8 cellular contexts compared by ENCODE assay signal in the genomic region with DNA sequence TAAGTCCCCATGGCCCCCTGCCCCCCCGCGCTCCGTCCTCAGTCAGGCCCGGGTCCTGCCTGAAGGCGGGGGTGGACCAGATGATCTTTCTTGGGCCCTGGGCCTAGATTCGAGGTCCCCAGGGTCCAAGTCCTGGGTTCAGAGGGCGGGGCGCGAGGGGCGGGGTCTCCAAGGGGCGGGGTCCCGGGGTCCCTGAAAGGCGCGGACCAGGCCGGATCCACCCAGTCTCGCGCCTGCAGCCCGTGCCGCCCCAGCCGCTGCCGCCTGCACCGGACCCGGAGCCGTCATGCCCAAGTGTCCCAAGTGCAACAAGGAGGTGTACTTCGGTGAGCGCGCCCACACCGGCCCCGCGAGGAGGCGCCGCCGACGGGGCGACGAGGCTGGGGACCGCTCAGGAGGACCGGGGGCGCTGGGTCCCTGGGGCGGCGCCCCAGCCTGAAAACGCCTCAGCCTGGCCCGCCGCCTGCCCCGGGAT. TPM values are rescaled to one million over a fixed set of nuclear protein-coding genes. Genes with fewer than 3 reads are reported as not detected.
A peak's percentile ranks its signal among the peaks of the same experiment; 100 is the strongest.
DNase-seq lines count a peak whose midpoint lies in the region; TF ChIP-seq lines count a peak whose summit lies in the region.

No MANE protein-coding gene starts in this region.

- no peaks in the 10 kb centered on the region; the same call in 1 of the 2 replicates for H4K20me1 ChIP-seq in OCI-LY7 (ENCODE audit: insufficient read depth, low read length)

- H3K4me3 ChIP-seq in OCI-LY7 (ENCODE audit: low read depth, low read length, poor library complexity, severe bottlenecking) (peak overlapping the region; percentile 35), duodenal mucosa (ENCODE audit: low read depth in 1 of 2, low read length in 2 of 2) (peak overlapping the region; percentile 65 to 78)

- H3K9me3 ChIP-seq in ES-I3 (ENCODE audit: control insufficient read depth, insufficient read depth, low read length) (no peaks in the 10 kb centered on the region), OCI-LY7 (ENCODE audit: low read length) (no peaks in the 10 kb centered on the region), duodenal mucosa (ENCODE audit: control insufficient read depth in 1 of 2, low read length in 2 of 2) (no peaks in the 10 kb centered on the region)

- TF ChIP-seq CTCF in OCI-LY7 (conservative IDR thresholded peaks at IDR 0.05; ENCODE audit: low read length) (no peak), nephron (IDR thresholded peaks at IDR 0.05; ENCODE audit: unreplicated experiment in 3 of 3) (no peak)

- H3K27me3 ChIP-seq in duodenal mucosa (ENCODE audit: control insufficient read depth in 1 of 2, insufficient read depth in 2 of 2, low read length in 2 of 2): peaks cover 0 to 6% of the 10 kb centered on the region in 2 donors

- H3K4me2 ChIP-seq in OCI-LY7 (ENCODE audit: low read length): peak overlapping the region; percentile 60

- H3K27me3 Mint-ChIP-seq in nephron (ENCODE audit: low read depth): peaks cover 51% of the 10 kb centered on the region

- 0 out of 2 replicates have a peak, but pooled peaks cover 4% of the 10 kb centered on the region for H3K79me2 ChIP-seq in OCI-LY7 (ENCODE audit: insufficient read depth, low read depth, low read length)

- H3K27ac Mint-ChIP-seq in nephron: no peak overlapping the region

- H3K9ac ChIP-seq in ES-I3 (ENCODE audit: low read depth, low read length) (peak overlapping the region; percentile 53; the same call in 1 of the 2 replicates), duodenal mucosa (ENCODE audit: low read depth in 1 of 2, low read length in 2 of 2) (peak overlapping the region; percentile 71 to 81)

- POLR2A ChIA-PET in OCI-LY7 (lab: Charles Lee): no interaction called here

- H3K27ac ChIP-seq in OCI-LY7 (ENCODE audit: low read depth, low read length, poor library complexity, severe bottlenecking) (no peak overlapping the region), duodenal mucosa (ENCODE audit: low read depth, low read length) (peak overlapping the region; percentile 75)

- no peak overlapping the region for H2AFZ ChIP-seq in OCI-LY7 (ENCODE audit: low read length)

- H3K36me3 ChIP-seq in ES-I3 (ENCODE audit: insufficient read depth, low read length) (no peaks in the 10 kb centered on the region), OCI-LY7 (ENCODE audit: insufficient read depth, low read length) (peaks cover 1% of the 10 kb centered on the region; the same call in 1 of the 2 replicates), duodenal mucosa (ENCODE audit: control insufficient read depth in 1 of 2, insufficient read depth in 2 of 2, low read length in 2 of 2) (no peaks in the 10 kb centered on the region)

- H3K4me1 ChIP-seq in ES-I3 (ENCODE audit: insufficient read depth, low read length): peaks cover 5% of the 10 kb centered on the region; the same call in 1 of the 2 replicates
- peaks cover 32% of the 10 kb centered on the region for H3K4me1 ChIP-seq in OCI-LY7 (ENCODE audit: insufficient read depth, low read length, poor library complexity, severe bottlenecking)
- peaks cover 49 to 76% of the 10 kb centered on the region in 2 donors for H3K4me1 ChIP-seq in duodenal mucosa (ENCODE audit: control insufficient read depth in 1 of 2, insufficient read depth in 2 of 2, low read length in 2 of 2)

- no peaks in the 10 kb centered on the region for H3K36me3 Mint-ChIP-seq in nephron (ENCODE audit: low read depth)

- peak overlapping the region; percentile 32 to 59 (median 53) for H3K4me3 Mint-ChIP-seq in nephron

- DNase-seq in OCI-LY7 (ENCODE audit: low spot score) (no peak), NCI-H1694 (lab: John Stamatoyannopoulos, UW) (no peak), DMS 273 (lab: John Stamatoyannopoulos, UW; ENCODE audit: unreplicated experiment) (no peak), AML-193 (lab: John Stamatoyannopoulos, UW) (no peak), Kasumi-1 (lab: John Stamatoyannopoulos, UW) (no peak)

- peaks cover 18% of the 10 kb centered on the region for H3K4me1 Mint-ChIP-seq in nephron

- CTCF ChIA-PET in OCI-LY7 (lab: Charles Lee; ENCODE audit: unreplicated experiment): no interaction called here

- H3K9me2 ChIP-seq in OCI-LY7 (ENCODE audit: insufficient read depth, low read length): no peaks in the 10 kb centered on the region

- BruUV-seq in OCI-LY7 (replicated peaks; lab: Mats Ljungman, UMichigan): no TSS peak

- H3K9me3 Mint-ChIP-seq in nephron: no peaks in the 10 kb centered on the region

- intact Hi-C loops in OCI-LY7 (cut with micrococcal nuclease; ENCODE audit: unreplicated experiment): no loop called here

RNA-seq across cellular contexts. Expression of a gene that starts 0.3 kb away (rescaled TPM):
- total RNA-seq in OCI-LY7 (2014; rRNA removed; shearing (Covaris generic)): 4.1 and 4.6 TPM in 2 replicates
- 1.5 TPM in 1 of 2 replicates, not detected in the other for total RNA-seq in OCI-LY7 (2022)

RNA-seq across cellular contexts. Expression of a gene that starts 4.0 kb away (rescaled TPM):
- 53.2 and 57.4 TPM in 2 replicates for total RNA-seq in OCI-LY7 (2014; rRNA removed; shearing (Covaris generic))
- total RNA-seq in OCI-LY7 (2022): 55.8 and 58.0 TPM in 2 replicates

RNA-seq across cellular contexts. Expression of a gene that starts 12.4 kb away (rescaled TPM):
- not detected in 2 replicates for total RNA-seq in OCI-LY7 (2014; rRNA removed; shearing (Covaris generic))
- not detected in 2 replicates for total RNA-seq in OCI-LY7 (2022)

RNA-seq across cellular contexts. Expression of a gene that starts 39.4 kb away (rescaled TPM):
- total RNA-seq in OCI-LY7 (2014; rRNA removed; shearing (Covaris generic)): 0.25 and 0.70 TPM in 2 replicates
- 0.21 and 0.31 TPM in 2 replicates for total RNA-seq in OCI-LY7 (2022)
